In genomic region chr16:66844342-66845079, GRCh38 we compare ENCODE assay signal across 1 cellular context.
TF ChIP-seq lines count a peak whose summit lies in the region.

TSS of gene CA7 (plus strand) at chr16:66844414. CDS start at chr16:66844488, 74 bp downstream.

TF ChIP-seq in H1, 55 proteins besides CTCF, POLR2A, EP300 and RAD21 (continued from another document):
- TF ChIP-seq ATF3 (IDR thresholded peaks at IDR 0.05; ENCODE audit: insufficient read depth, low read depth, low read length) (no peak), TEAD4 (IDR thresholded peaks at IDR 0.05; ENCODE audit: low read depth, low read length) (no peak), KDM5A (IDR thresholded peaks at IDR 0.05; ENCODE audit: low read length) (no peak), E2F6 (IDR thresholded peaks at IDR 0.05) (peak; percentile 39; the same call in 1 of the 2 replicates), KDM4A (IDR thresholded peaks at IDR 0.05; ENCODE audit: low read depth, low read length, severe bottlenecking) (peak; percentile 90), SUZ12 (IDR thresholded peaks at IDR 0.05; ENCODE audit: low read length) (peak; percentile 77), CTBP2 (IDR thresholded peaks at IDR 0.05; ENCODE audit: borderline replicate concordance, insufficient read depth, insufficient read length, low read length) (no peak), BACH1 (IDR thresholded peaks at IDR 0.05; ENCODE audit: low read length) (no peak), SP1 (IDR thresholded peaks at IDR 0.05; ENCODE audit: low read depth, low read length) (no peak), RXRA (IDR thresholded peaks at IDR 0.05; ENCODE audit: insufficient read depth, low read depth, low read length) (no peak), RBBP5 (IDR thresholded peaks at IDR 0.05; ENCODE audit: borderline replicate concordance, low read depth, low read length) (peak; percentile 51; the same call in 1 of the 2 replicates), EZH2 (IDR thresholded peaks at IDR 0.05; ENCODE audit: low read depth, low read length, severe bottlenecking) (peak; percentile 72), HDAC6 (IDR thresholded peaks at IDR 0.05; ENCODE audit: low read depth, low read length) (no peak), ASH2L (IDR thresholded peaks at IDR 0.05; ENCODE audit: low read length) (peak; percentile 57), TAF1 (IDR thresholded peaks at IDR 0.05; ENCODE audit: low read depth, low read length) (no peak)
